13 cellular contexts compared by ENCODE assay signal in the genomic region with DNA sequence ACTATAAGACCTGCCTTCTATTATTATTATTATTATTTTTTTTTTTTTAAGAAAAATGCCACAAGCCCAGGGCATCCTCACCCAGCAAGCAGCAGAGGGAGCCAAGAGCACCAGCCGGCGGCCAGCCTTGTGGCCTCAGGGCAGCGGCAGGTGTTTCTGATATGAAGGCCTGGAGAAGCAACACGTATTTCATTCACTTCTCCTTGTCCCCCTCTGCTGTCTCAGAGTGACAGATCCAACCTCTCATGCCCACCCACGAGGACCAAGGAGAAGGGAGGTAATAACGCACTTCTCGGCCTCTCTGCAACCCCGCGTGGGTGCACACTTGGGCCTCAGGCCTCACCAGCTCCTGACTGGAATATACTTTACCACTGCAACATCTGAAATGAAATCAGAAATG. TPM values are rescaled to one million over a fixed set of nuclear protein-coding genes. Genes with fewer than 3 reads are reported as not detected.
A peak's percentile ranks its signal among the peaks of the same experiment; 100 is the strongest.
DNase-seq lines count a peak whose midpoint lies in the region; ATAC-seq, FAIRE-seq and TF ChIP-seq lines count a peak whose summit lies in the region.
"Had no signal": no experiment of that assay in that cellular context is flagged by ENCODE, and none has a peak within 500 bp of the region (broad histone marks: within the 10 kb centered on the region; RNA-seq: fewer than 3 reads in every experiment).

No MANE protein-coding gene starts in this region.

- H3K9me3 ChIP-seq in thyroid gland, result no peaks in the 10 kb centered on the region

- intact Hi-C loops in thyroid gland (cut with DNase I), result no loop called here

- no peaks in the 10 kb centered on the region for H3K9me3 Mint-ChIP-seq in activated CD4-positive, alpha-beta T cell treated with anti-CD3 and anti-CD28 coated beads, Interleukin-2, amount 10 ng/mL, durations not matched to agents 7 days and 5 days

- H3K4me3 ChIP-seq in thyroid gland (replicated peaks in 1 of 3), result no peak overlapping the region

- no peaks in the 10 kb centered on the region for H3K36me3 Mint-ChIP-seq in activated CD4-positive, alpha-beta T cell treated with anti-CD3 and anti-CD28 coated beads, Interleukin-2, amount 10 ng/mL, durations not matched to agents 7 days and 5 days (ENCODE audit: low read depth)

- in situ Hi-C loops in ACHN (cut with HindIII; ENCODE audit: low pct_ligation_motif_present, low pct_unique_long_range_greater_than_20kb, low sequenced_read_pairs), result no loop called here

- FAIRE-seq in GM12891 (lab: Jason Lieb, UNC), result no peak
- FAIRE-seq: GM18507 had no signal

- CTCF ChIA-PET in HEK293T (lab: Yijun Ruan, JAX), result interaction anchor here (0.6 to 1.0 kb wide), 5 partner anchors 21 to 267 kb away, joined by 3 to 7 read pairs (median 3); no protein-coding TSS in a partner anchor
- CTCF ChIA-PET in activated CD4-positive, alpha-beta T cell treated with anti-CD3 and anti-CD28 coated beads, Interleukin-2, amount 10 ng/mL, durations not matched to agents 7 days and 5 days (lab: Charles Lee), result interaction anchor here (0.6 kb wide), 1 partner anchor 35 kb away, joined by 6 read pairs; no protein-coding TSS in a partner anchor

- peak; percentile 74 for ATAC-seq in left lobe of liver

- peak; percentile 62 for DNase-seq in ACHN
- peak; percentile 39 for DNase-seq in HEK293T (ENCODE audit: extremely low spot score)
- DNase-seq in left lobe of liver (ENCODE audit: low spot score), result no peak
- DNase-seq in GM12891 (ENCODE audit: insufficient read length, low spot score), result no peak
- DNase-seq in activated CD4-positive, alpha-beta T cell treated with anti-CD3 and anti-CD28 coated beads, Interleukin-2, amount 10 ng/mL, durations not matched to agents 7 days and 5 days, result no peak
- DNase-seq in thyroid gland, result no peak
- no peak for DNase-seq in NCI-H1436 treated with DMSO at 0.1 percent for 48 hours (lab: John Stamatoyannopoulos, UW)
- DNase-seq: central memory CD4-positive, alpha-beta T cell; NCI-H1694; SW 1271 had no signal

- no peaks in the 10 kb centered on the region for H3K27me3 Mint-ChIP-seq in activated CD4-positive, alpha-beta T cell treated with anti-CD3 and anti-CD28 coated beads, Interleukin-2, amount 10 ng/mL, durations not matched to agents 7 days and 5 days

- TF ChIP-seq POLR2A in GM12891 (IDR thresholded peaks at IDR 0.05; ENCODE audit: low read depth, low read length) (no peak), thyroid gland (IDR thresholded peaks at IDR 0.05) (no peak)

- H3K27ac Mint-ChIP-seq in activated CD4-positive, alpha-beta T cell treated with anti-CD3 and anti-CD28 coated beads, Interleukin-2, amount 10 ng/mL, durations not matched to agents 7 days and 5 days, result no peak overlapping the region

- H3K4me1 ChIP-seq in thyroid gland, result peaks cover 3 to 16% of the 10 kb centered on the region in 2 donors

- H3K4me1 Mint-ChIP-seq in activated CD4-positive, alpha-beta T cell treated with anti-CD3 and anti-CD28 coated beads, Interleukin-2, amount 10 ng/mL, durations not matched to agents 7 days and 5 days, result no peaks in the 10 kb centered on the region

- no peaks in the 10 kb centered on the region for H3K27me3 ChIP-seq in thyroid gland

- TF ChIP-seq CTCF in VCaP (conservative IDR thresholded peaks at IDR 0.05) (peak; percentile 66), thyroid gland (IDR thresholded peaks at IDR 0.05) (no peak)

- H3K27ac ChIP-seq in VCaP, result peak overlapping the region; percentile 89
- H3K27ac ChIP-seq in thyroid gland, result no peak overlapping the region

- WGBS in thyroid gland, 2 donors, result 84 to 90% methylated on average over 9 of the region's 9 CpGs

- POLR2A ChIA-PET in HEK293T (lab: Yijun Ruan, JAX), result no interaction called here
- POLR2A ChIA-PET in activated CD4-positive, alpha-beta T cell treated with anti-CD3 and anti-CD28 coated beads, Interleukin-2, amount 10 ng/mL, durations not matched to agents 7 days and 5 days (lab: Charles Lee), result no interaction called here

- H3K4me3 Mint-ChIP-seq in activated CD4-positive, alpha-beta T cell treated with anti-CD3 and anti-CD28 coated beads, Interleukin-2, amount 10 ng/mL, durations not matched to agents 7 days and 5 days, result no peak overlapping the region

- no peaks in the 10 kb centered on the region for H3K36me3 ChIP-seq in thyroid gland

TF ChIP-seq in HEK293T, 16 proteins besides CTCF, POLR2A, EP300 and RAD21:
- no peak for TF ChIP-seq CTBP1 (IDR thresholded peaks at IDR 0.05; ENCODE audit: borderline replicate concordance)
- no peak for TF ChIP-seq PKNOX1 (IDR thresholded peaks at IDR 0.05)
- no peak for TF ChIP-seq ZNF384 (IDR thresholded peaks at IDR 0.05)
- no peak for TF ChIP-seq ELF4 (IDR thresholded peaks at IDR 0.05)
- no peak for TF ChIP-seq L3MBTL2 (conservative IDR thresholded peaks at IDR 0.05)
- no peak for TF ChIP-seq NFRKB (IDR thresholded peaks at IDR 0.05)
- TF ChIP-seq LEF1 (IDR thresholded peaks at IDR 0.05; ENCODE audit: borderline replicate concordance), result no peak
- no peak for TF ChIP-seq FOXM1 (IDR thresholded peaks at IDR 0.05; ENCODE audit: borderline replicate concordance)
- TF ChIP-seq HDGF (IDR thresholded peaks at IDR 0.05; ENCODE audit: borderline replicate concordance), result no peak
- TF ChIP-seq BHLHE40 (IDR thresholded peaks at IDR 0.05; ENCODE audit: borderline replicate concordance), result no peak
- no peak for TF ChIP-seq SP1 (IDR thresholded peaks at IDR 0.05)
- no peak for TF ChIP-seq TARDBP (IDR thresholded peaks at IDR 0.05)
- no peak for TF ChIP-seq ARNT (IDR thresholded peaks at IDR 0.05)
- TF ChIP-seq FOXK2 (IDR thresholded peaks at IDR 0.05), result no peak

TF ChIP-seq in GM12891, 5 proteins besides CTCF, POLR2A, EP300 and RAD21:
- TF ChIP-seq PAX5 (IDR thresholded peaks at IDR 0.05; ENCODE audit: insufficient read depth, low read length, severe bottlenecking) (no peak), POU2F2 (IDR thresholded peaks at IDR 0.05; ENCODE audit: low read depth, low read length) (no peak), TAF1 (IDR thresholded peaks at IDR 0.05; ENCODE audit: low read depth, low read length) (no peak), POLR2AphosphoS5 (IDR thresholded peaks at IDR 0.05; ENCODE audit: low read depth, low read length) (no peak), SPI1 (IDR thresholded peaks at IDR 0.05; ENCODE audit: low read depth, low read length) (no peak)

RNA-seq across cellular contexts. Expression of gene CDC42BPB, which starts 25.4 kb away (rescaled TPM):
- total RNA-seq in left lobe of liver, result 45.0 TPM
- polyA plus RNA-seq in GM12891 (2012; ENCODE audit: low read depth, missing spikeins), result 11.6 TPM
- 1 to 10 TPM in 1 of 2 experiments, under 1 TPM in 1; 0.81 to 1.1 TPM for total RNA-seq in activated CD4-positive, alpha-beta T cell treated with anti-CD3 and anti-CD28 coated beads, Interleukin-2, amount 10 ng/mL, durations not matched to agents 7 days and 5 days
- 100 to 1,000 TPM in 2 of 4 donors, 10 to 100 TPM in 2; 90.7 to 153 (median 101) TPM for total RNA-seq in thyroid gland

RNA-seq across cellular contexts. Expression of gene LBHD2, which starts 52.1 kb away (rescaled TPM):
- total RNA-seq in left lobe of liver, result not detected
- polyA plus RNA-seq in GM12891 (2012; ENCODE audit: low read depth, missing spikeins), result not detected
- total RNA-seq in activated CD4-positive, alpha-beta T cell treated with anti-CD3 and anti-CD28 coated beads, Interleukin-2, amount 10 ng/mL, durations not matched to agents 7 days and 5 days, result not detected
- total RNA-seq in thyroid gland, result not detected
- total RNA-seq: glomerular endothelial cell had no signal

Comparison
In these comparisons a context has a peak if more than half of its experiments do, and no peak if none do; other contexts are left out.
1. DNase-seq: peak in ACHN (single experiment) and HEK293T (single experiment); none in left lobe of liver (single experiment), GM12891 (single experiment), activated CD4-positive, alpha-beta T cell treated with anti-CD3 and anti-CD28 coated beads, Interleukin-2, amount 10 ng/mL, durations not matched to agents 7 days and 5 days (single experiment), thyroid gland (0 of 2) and NCI-H1436 treated with DMSO at 0.1 percent for 48 hours (single experiment).
2. RNA of gene CDC42BPB, which starts 25.4 kb away (total RNA-seq): 90.7 to 153 TPM in thyroid gland and 45.0 TPM in left lobe of liver (single experiment); 0.81 to 1.1 TPM in activated CD4-positive, alpha-beta T cell treated with anti-CD3 and anti-CD28 coated beads, Interleukin-2, amount 10 ng/mL, durations not matched to agents 7 days and 5 days; every median in the first group is over 10 times any median in the second.